ENCODE assay signal across 2 cellular contexts in the genomic region with DNA sequence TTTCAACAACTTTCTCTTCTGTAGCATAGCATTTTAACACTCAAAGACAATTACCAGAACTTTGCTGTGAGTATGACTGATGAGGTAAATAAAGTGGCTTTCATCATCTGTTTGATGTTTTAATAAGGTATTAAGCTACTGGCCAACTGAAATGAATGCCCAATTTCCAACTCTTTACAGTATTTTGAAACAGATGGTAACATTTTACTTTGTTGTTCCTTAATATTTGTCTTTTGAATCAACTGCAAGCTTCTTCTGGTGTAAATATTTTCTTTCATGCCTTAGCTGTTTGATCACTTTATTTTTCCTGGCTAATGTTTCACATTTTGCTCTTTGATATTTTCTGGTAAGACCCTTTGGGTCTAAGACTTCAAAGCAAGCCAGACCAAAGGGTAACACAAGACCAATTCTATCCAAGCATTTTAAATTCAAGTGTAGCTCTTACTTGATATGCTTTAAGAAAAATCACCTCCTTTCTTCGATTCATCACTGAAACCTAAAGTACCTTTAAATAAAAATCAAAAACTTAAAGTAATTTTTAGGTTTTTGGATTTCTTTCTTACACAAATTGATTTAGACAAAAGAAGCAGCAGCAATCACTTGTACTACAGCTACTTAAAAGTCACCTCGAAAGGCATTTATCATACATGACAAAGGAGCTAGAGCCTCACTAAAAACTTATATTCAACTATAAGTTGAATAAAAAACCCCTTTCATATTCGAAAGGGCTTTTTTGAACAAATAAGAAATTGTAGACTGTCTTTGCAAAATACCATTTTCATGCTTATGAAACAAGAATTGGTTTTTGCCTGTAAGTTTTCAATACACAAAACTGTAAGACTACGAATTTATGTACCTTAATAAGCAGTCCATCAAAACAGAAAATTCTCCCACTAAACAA.
TF ChIP-seq lines count a peak whose summit lies in the region.

No MANE protein-coding gene starts in this region.

TF ChIP-seq in H1, 55 proteins besides CTCF, POLR2A, EP300 and RAD21:
- TF ChIP-seq, protein P1, sequence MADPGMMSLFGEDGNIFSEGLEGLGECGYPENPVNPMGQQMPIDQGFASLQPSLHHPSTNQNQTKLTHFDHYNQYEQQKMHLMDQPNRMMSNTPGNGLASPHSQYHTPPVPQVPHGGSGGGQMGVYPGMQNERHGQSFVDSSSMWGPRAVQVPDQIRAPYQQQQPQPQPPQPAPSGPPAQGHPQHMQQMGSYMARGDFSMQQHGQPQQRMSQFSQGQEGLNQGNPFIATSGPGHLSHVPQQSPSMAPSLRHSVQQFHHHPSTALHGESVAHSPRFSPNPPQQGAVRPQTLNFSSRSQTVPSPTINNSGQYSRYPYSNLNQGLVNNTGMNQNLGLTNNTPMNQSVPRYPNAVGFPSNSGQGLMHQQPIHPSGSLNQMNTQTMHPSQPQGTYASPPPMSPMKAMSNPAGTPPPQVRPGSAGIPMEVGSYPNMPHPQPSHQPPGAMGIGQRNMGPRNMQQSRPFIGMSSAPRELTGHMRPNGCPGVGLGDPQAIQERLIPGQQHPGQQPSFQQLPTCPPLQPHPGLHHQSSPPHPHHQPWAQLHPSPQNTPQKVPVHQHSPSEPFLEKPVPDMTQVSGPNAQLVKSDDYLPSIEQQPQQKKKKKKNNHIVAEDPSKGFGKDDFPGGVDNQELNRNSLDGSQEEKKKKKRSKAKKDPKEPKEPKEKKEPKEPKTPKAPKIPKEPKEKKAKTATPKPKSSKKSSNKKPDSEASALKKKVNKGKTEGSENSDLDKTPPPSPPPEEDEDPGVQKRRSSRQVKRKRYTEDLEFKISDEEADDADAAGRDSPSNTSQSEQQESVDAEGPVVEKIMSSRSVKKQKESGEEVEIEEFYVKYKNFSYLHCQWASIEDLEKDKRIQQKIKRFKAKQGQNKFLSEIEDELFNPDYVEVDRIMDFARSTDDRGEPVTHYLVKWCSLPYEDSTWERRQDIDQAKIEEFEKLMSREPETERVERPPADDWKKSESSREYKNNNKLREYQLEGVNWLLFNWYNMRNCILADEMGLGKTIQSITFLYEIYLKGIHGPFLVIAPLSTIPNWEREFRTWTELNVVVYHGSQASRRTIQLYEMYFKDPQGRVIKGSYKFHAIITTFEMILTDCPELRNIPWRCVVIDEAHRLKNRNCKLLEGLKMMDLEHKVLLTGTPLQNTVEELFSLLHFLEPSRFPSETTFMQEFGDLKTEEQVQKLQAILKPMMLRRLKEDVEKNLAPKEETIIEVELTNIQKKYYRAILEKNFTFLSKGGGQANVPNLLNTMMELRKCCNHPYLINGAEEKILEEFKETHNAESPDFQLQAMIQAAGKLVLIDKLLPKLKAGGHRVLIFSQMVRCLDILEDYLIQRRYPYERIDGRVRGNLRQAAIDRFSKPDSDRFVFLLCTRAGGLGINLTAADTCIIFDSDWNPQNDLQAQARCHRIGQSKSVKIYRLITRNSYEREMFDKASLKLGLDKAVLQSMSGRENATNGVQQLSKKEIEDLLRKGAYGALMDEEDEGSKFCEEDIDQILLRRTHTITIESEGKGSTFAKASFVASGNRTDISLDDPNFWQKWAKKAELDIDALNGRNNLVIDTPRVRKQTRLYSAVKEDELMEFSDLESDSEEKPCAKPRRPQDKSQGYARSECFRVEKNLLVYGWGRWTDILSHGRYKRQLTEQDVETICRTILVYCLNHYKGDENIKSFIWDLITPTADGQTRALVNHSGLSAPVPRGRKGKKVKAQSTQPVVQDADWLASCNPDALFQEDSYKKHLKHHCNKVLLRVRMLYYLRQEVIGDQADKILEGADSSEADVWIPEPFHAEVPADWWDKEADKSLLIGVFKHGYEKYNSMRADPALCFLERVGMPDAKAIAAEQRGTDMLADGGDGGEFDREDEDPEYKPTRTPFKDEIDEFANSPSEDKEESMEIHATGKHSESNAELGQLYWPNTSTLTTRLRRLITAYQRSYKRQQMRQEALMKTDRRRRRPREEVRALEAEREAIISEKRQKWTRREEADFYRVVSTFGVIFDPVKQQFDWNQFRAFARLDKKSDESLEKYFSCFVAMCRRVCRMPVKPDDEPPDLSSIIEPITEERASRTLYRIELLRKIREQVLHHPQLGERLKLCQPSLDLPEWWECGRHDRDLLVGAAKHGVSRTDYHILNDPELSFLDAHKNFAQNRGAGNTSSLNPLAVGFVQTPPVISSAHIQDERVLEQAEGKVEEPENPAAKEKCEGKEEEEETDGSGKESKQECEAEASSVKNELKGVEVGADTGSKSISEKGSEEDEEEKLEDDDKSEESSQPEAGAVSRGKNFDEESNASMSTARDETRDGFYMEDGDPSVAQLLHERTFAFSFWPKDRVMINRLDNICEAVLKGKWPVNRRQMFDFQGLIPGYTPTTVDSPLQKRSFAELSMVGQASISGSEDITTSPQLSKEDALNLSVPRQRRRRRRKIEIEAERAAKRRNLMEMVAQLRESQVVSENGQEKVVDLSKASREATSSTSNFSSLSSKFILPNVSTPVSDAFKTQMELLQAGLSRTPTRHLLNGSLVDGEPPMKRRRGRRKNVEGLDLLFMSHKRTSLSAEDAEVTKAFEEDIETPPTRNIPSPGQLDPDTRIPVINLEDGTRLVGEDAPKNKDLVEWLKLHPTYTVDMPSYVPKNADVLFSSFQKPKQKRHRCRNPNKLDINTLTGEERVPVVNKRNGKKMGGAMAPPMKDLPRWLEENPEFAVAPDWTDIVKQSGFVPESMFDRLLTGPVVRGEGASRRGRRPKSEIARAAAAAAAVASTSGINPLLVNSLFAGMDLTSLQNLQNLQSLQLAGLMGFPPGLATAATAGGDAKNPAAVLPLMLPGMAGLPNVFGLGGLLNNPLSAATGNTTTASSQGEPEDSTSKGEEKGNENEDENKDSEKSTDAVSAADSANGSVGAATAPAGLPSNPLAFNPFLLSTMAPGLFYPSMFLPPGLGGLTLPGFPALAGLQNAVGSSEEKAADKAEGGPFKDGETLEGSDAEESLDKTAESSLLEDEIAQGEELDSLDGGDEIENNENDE (IDR thresholded peaks at IDR 0.05; ENCODE audit: insufficient replicate concordance, low read length), result peak; percentile 35
- no peak for TF ChIP-seq POU5F1 (IDR thresholded peaks at IDR 0.05; ENCODE audit: low read depth, low read length)

TF ChIP-seq in HepG2, 621 proteins besides CTCF, POLR2A, EP300 and RAD21 (continues in another document):
- TF ChIP-seq PHB2 (IDR thresholded peaks at IDR 0.05; ENCODE audit: partially characterized antibody) (no peak), ONECUT2 (CRISPR knock-in tag; IDR thresholded peaks at IDR 0.05) (0 out of 2 replicates have a peak, but pooled peaks have one; percentile 27), FOXJ3 (CRISPR knock-in tag; IDR thresholded peaks at IDR 0.05; ENCODE audit: borderline replicate concordance) (peak; percentile 98; the same call in 1 of the 2 replicates), ZNF75D (CRISPR knock-in tag; IDR thresholded peaks at IDR 0.05; ENCODE audit: borderline replicate concordance) (no peak), PHF21A (CRISPR knock-in tag; IDR thresholded peaks at IDR 0.05) (peak; percentile 37; the same call in 1 of the 2 replicates), ZBTB7B (CRISPR knock-in tag; IDR thresholded peaks at IDR 0.05) (peak; percentile 69), NCOR1 (IDR thresholded peaks at IDR 0.05; ENCODE audit: borderline replicate concordance, low read length) (peak; percentile 95; the same call in 1 of the 2 replicates), ASH2L (IDR thresholded peaks at IDR 0.05; ENCODE audit: insufficient read length, low read depth, low read length) (peak; percentile 99), FOSL2 (CRISPR knock-in tag; IDR thresholded peaks at IDR 0.05) (peak; percentile 56; the same call in 1 of the 2 replicates), FOXK2 (IDR thresholded peaks at IDR 0.05) (peak; percentile 50; the same call in 1 of the 2 replicates), IRF2 (CRISPR knock-in tag; IDR thresholded peaks at IDR 0.05) (peak; percentile 62; the same call in 1 of the 2 replicates), RBFOX2 (IDR thresholded peaks at IDR 0.05; ENCODE audit: low read depth, low read length) (0 out of 2 replicates have a peak, but pooled peaks have one; percentile 42), HOXA5 (CRISPR knock-in tag; IDR thresholded peaks at IDR 0.05) (peak; percentile 56), ZNF746 (CRISPR knock-in tag; IDR thresholded peaks at IDR 0.05) (no peak), NFYC (CRISPR knock-in tag; IDR thresholded peaks at IDR 0.05) (peak; percentile 24; the same call in 1 of the 2 replicates), DMAP1 (CRISPR knock-in tag; IDR thresholded peaks at IDR 0.05) (no peak), ZNF296 (CRISPR knock-in tag; conservative IDR thresholded peaks at IDR 0.05) (no peak), JUN (CRISPR knock-in tag; IDR thresholded peaks at IDR 0.05) (0 out of 2 replicates have a peak, but pooled peaks have one; percentile 37), ZNF775 (CRISPR knock-in tag; IDR thresholded peaks at IDR 0.05; ENCODE audit: borderline replicate concordance) (no peak), REXO4 (CRISPR knock-in tag; IDR thresholded peaks at IDR 0.05; ENCODE audit: borderline replicate concordance) (no peak), HNRNPL (IDR thresholded peaks at IDR 0.05; ENCODE audit: low read depth, low read length) (no peak), ZMYM4 (CRISPR knock-in tag; IDR thresholded peaks at IDR 0.05) (peak; percentile 27; the same call in 1 of the 2 replicates)
- TF ChIP-seq, protein P2, sequence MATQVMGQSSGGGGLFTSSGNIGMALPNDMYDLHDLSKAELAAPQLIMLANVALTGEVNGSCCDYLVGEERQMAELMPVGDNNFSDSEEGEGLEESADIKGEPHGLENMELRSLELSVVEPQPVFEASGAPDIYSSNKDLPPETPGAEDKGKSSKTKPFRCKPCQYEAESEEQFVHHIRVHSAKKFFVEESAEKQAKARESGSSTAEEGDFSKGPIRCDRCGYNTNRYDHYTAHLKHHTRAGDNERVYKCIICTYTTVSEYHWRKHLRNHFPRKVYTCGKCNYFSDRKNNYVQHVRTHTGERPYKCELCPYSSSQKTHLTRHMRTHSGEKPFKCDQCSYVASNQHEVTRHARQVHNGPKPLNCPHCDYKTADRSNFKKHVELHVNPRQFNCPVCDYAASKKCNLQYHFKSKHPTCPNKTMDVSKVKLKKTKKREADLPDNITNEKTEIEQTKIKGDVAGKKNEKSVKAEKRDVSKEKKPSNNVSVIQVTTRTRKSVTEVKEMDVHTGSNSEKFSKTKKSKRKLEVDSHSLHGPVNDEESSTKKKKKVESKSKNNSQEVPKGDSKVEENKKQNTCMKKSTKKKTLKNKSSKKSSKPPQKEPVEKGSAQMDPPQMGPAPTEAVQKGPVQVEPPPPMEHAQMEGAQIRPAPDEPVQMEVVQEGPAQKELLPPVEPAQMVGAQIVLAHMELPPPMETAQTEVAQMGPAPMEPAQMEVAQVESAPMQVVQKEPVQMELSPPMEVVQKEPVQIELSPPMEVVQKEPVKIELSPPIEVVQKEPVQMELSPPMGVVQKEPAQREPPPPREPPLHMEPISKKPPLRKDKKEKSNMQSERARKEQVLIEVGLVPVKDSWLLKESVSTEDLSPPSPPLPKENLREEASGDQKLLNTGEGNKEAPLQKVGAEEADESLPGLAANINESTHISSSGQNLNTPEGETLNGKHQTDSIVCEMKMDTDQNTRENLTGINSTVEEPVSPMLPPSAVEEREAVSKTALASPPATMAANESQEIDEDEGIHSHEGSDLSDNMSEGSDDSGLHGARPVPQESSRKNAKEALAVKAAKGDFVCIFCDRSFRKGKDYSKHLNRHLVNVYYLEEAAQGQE (IDR thresholded peaks at IDR 0.05; ENCODE audit: borderline replicate concordance in 1 of 2, low read depth in 1 of 2, low read length in 2 of 2), result peak in 1 of 2 experiments; percentile 49; a peak in 1 of 4 replicates
- TF ChIP-seq, protein P3, sequence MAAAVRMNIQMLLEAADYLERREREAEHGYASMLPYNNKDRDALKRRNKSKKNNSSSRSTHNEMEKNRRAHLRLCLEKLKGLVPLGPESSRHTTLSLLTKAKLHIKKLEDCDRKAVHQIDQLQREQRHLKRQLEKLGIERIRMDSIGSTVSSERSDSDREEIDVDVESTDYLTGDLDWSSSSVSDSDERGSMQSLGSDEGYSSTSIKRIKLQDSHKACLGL (CRISPR knock-in tag; IDR thresholded peaks at IDR 0.05), result no peak
- TF ChIP-seq, protein P4, sequence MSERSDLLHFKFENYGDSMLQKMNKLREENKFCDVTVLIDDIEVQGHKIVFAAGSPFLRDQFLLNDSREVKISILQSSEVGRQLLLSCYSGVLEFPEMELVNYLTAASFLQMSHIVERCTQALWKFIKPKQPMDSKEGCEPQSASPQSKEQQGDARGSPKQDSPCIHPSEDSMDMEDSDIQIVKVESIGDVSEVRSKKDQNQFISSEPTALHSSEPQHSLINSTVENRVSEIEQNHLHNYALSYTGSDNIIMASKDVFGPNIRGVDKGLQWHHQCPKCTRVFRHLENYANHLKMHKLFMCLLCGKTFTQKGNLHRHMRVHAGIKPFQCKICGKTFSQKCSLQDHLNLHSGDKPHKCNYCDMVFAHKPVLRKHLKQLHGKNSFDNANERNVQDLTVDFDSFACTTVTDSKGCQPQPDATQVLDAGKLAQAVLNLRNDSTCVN (CRISPR knock-in tag; IDR thresholded peaks at IDR 0.05; ENCODE audit: borderline replicate concordance), result no peak
- TF ChIP-seq, protein P5, sequence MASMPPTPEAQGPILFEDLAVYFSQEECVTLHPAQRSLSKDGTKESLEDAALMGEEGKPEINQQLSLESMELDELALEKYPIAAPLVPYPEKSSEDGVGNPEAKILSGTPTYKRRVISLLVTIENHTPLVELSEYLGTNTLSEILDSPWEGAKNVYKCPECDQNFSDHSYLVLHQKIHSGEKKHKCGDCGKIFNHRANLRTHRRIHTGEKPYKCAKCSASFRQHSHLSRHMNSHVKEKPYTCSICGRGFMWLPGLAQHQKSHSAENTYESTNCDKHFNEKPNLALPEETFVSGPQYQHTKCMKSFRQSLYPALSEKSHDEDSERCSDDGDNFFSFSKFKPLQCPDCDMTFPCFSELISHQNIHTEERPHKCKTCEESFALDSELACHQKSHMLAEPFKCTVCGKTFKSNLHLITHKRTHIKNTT (CRISPR knock-in tag; IDR thresholded peaks at IDR 0.05), result no peak
- TF ChIP-seq, protein P6, sequence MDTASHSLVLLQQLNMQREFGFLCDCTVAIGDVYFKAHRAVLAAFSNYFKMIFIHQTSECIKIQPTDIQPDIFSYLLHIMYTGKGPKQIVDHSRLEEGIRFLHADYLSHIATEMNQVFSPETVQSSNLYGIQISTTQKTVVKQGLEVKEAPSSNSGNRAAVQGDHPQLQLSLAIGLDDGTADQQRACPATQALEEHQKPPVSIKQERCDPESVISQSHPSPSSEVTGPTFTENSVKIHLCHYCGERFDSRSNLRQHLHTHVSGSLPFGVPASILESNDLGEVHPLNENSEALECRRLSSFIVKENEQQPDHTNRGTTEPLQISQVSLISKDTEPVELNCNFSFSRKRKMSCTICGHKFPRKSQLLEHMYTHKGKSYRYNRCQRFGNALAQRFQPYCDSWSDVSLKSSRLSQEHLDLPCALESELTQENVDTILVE (CRISPR knock-in tag; IDR thresholded peaks at IDR 0.05), result peak; percentile 63; the same call in 1 of the 2 replicates
- TF ChIP-seq, protein P7, sequence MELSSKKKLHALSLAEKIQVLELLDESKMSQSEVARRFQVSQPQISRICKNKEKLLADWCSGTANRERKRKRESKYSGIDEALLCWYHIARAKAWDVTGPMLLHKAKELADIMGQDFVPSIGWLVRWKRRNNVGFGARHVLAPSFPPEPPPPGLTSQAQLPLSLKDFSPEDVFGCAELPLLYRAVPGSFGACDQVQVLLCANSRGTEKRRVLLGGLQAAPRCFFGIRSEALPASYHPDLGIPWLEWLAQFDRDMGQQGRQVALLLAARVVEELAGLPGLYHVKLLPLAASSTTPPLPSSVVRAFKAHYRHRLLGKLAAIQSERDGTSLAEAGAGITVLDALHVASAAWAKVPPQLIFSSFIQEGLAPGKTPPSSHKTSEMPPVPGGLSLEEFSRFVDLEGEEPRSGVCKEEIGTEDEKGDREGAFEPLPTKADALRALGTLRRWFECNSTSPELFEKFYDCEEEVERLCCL (CRISPR knock-in tag; IDR thresholded peaks at IDR 0.05; ENCODE audit: borderline replicate concordance), result no peak
- TF ChIP-seq, protein P8, sequence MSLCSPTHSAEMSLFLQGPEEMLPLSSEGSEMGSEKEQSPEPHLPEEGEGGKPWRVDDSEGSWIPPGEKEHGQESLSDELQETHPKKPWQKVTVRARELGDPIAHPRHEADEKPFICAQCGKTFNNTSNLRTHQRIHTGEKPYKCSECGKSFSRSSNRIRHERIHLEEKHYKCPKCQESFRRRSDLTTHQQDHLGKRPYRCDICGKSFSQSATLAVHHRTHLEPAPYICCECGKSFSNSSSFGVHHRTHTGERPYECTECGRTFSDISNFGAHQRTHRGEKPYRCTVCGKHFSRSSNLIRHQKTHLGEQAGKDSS (CRISPR knock-in tag; IDR thresholded peaks at IDR 0.05; ENCODE audit: borderline replicate concordance, low read depth), result no peak
